ENCODE assay signal across 8 cellular contexts in genomic region chr15:75578206-75578947, GRCh38. TPM values are rescaled to one million over a fixed set of nuclear protein-coding genes. Genes with fewer than 3 reads are reported as not detected.
DNase-seq lines count a peak whose midpoint lies in the region; ATAC-seq and TF ChIP-seq lines count a peak whose summit lies in the region.

No MANE protein-coding gene starts in this region.

- H3K36me3 ChIP-seq in breast epithelium, result no peaks in the 10 kb centered on the region
- no peaks in the 10 kb centered on the region for H3K36me3 ChIP-seq in kidney epithelial cell (ENCODE audit: control insufficient read depth, insufficient read depth, low read length)

- H3K27ac ChIP-seq in breast epithelium, result peak overlapping the region; percentile 90 to 95

- no peaks in the 10 kb centered on the region for H3K4me1 ChIP-seq in breast epithelium

- intact Hi-C loops in breast epithelium (cut with DNase I; ENCODE audit: low total_unique reads), result no loop called here

- peak; percentile 36 for ATAC-seq in HG02610 (IDR thresholded peaks at IDR 0.05; ENCODE audit: unreplicated experiment)

- no peak for TF ChIP-seq POLR2A in breast epithelium (IDR thresholded peaks at IDR 0.05)

- TF ChIP-seq CTCF in breast epithelium (IDR thresholded peaks at IDR 0.05), result no peak
- no peak for TF ChIP-seq CTCF in kidney epithelial cell (IDR thresholded peaks at IDR 0.05; ENCODE audit: insufficient read depth, low read length, poor library complexity, severe bottlenecking)

- no peaks in the 10 kb centered on the region for H3K9me3 ChIP-seq in breast epithelium

- H3K4me3 ChIP-seq in breast epithelium (peak overlapping the region; percentile 86 to 100 (median 98)), kidney epithelial cell (ENCODE audit: low read depth, low read length) (peak overlapping the region; percentile 57)

- DNase-seq in ELF-1 (ENCODE audit: low read depth, low spot score), result peak; percentile 24
- peak; percentile 22 for DNase-seq in SKM-1 (lab: John Stamatoyannopoulos, UW; ENCODE audit: unreplicated experiment)
- no peak for DNase-seq in breast epithelium (ENCODE audit: low spot score in 2 of 2)
- no peak for DNase-seq in kidney epithelial cell (ENCODE audit: low read depth)
- DNase-seq in stimulated activated CD4-positive, alpha-beta T cell treated with anti-CD3 and anti-CD28 coated beads, Interleukin-4, amount 100 ng/mL, for 24 hours, result peak; percentile 16
- DNase-seq in amniotic stem cell (lab: John Stamatoyannopoulos, UW), result no peak
- no peak for DNase-seq in OCI-M2 (lab: John Stamatoyannopoulos, UW; ENCODE audit: unreplicated experiment)

- H3K27me3 ChIP-seq in breast epithelium (no peaks in the 10 kb centered on the region), kidney epithelial cell (ENCODE audit: control insufficient read depth, insufficient read depth, low read length) (no peaks in the 10 kb centered on the region)

RNA-seq across cellular contexts. Expression of gene PTPN9, which starts 0.7 kb away (rescaled TPM):
- total RNA-seq in breast epithelium (10 to 100 TPM; 16.2 to 23.9 (median 19.9) TPM), kidney epithelial cell (37.2 and 39.0 TPM in 2 replicates)

RNA-seq across cellular contexts. Expression of gene SNUPN, which starts 47.1 kb away (rescaled TPM):
- total RNA-seq in breast epithelium (10 to 100 TPM; 19.8 to 24.9 (median 23.6) TPM), kidney epithelial cell (17.4 and 21.3 TPM in 2 replicates)

Comparison
In these comparisons a context has a peak if more than half of its experiments do, and no peak if none do; other contexts are left out.
1. DNase-seq: peak in ELF-1 (single experiment), SKM-1 (single experiment) and stimulated activated CD4-positive, alpha-beta T cell treated with anti-CD3 and anti-CD28 coated beads, Interleukin-4, amount 100 ng/mL, for 24 hours (single experiment); none in breast epithelium (0 of 2), kidney epithelial cell (single experiment), amniotic stem cell (single experiment) and OCI-M2 (single experiment).